10 cellular contexts compared by ENCODE assay signal in the genomic region with DNA sequence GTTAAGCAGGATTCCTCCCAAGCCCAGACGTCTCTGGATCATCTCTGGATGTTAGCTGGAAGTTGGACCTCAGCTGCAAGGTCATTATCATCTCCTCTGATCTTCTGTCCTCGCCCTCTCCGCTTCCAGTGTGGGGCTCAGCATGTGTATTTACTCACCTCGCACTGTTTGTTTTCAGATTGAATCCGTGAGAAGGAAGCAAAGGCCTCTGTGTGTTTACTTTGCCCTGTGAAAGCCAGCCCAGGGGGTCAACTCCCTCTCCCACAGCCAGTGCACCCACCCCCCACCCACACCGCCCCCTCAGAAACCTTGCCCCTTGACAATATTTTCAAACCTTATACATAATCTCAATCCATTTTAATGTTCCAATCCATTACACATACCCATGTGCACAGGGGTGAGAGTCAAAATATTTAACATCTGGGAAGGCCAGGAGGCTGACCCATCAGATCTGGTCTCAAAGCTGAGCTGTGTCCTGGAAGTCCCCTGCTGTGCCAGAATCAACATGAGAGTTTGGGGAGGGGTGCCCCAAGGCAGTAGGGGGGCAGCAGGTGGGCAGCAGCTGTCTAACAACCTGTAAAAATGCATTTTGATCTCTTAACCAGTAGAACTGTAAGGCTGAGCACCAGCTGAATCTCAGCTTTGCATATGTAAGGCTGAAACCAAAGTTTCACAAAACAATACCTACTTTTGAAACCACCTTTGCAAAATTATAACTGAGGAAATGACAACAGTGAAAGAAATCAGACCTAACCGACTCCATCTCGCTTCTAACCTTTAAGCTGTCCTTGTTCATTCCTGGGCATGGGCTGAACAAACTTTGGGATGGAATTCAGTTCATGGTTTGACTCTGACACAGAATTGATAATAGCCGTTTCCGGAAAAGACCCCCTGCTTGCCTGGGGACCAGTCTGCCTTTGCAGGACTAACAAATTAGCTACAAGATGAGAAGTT.
A peak's percentile ranks its signal among the peaks of the same experiment; 100 is the strongest.
DNase-seq lines count a peak whose midpoint lies in the region; ATAC-seq and TF ChIP-seq lines count a peak whose summit lies in the region.
"Had no signal": no experiment of that assay in that cellular context is flagged by ENCODE, and none has a peak within 500 bp of the region (broad histone marks: within the 10 kb centered on the region; RNA-seq: fewer than 3 reads in every experiment).

No MANE protein-coding gene starts in this region.

- H3K4me1 ChIP-seq in HEK293 (ENCODE audit: control insufficient read depth, insufficient read depth, low read length): peaks cover 5% of the 10 kb centered on the region; the same call in 1 of the 2 replicates
- peaks cover 2 to 11% (median 5%) of the 10 kb centered on the region in 4 donors for H3K4me1 ChIP-seq in liver (ENCODE audit: control insufficient read depth in 4 of 4, insufficient read depth in 4 of 4, low read length in 3 of 4)
- H3K4me1 ChIP-seq in ovary (ENCODE audit: insufficient read depth): no peaks in the 10 kb centered on the region
- H3K4me1 ChIP-seq: SJSA1 had no signal

- DNase-seq in NCI-H1417 treated with DMSO at 0.1 percent for 48 hours (lab: John Stamatoyannopoulos, UW): peak; percentile 74
- no peak for DNase-seq in activated T-cell treated with anti-CD3 and anti-CD28 coated beads, Interleukin-2, amount 50 U/mL, for 4 hours
- no peak for DNase-seq in ovary
- no peak for DNase-seq in activated CD4-positive, alpha-beta T cell treated with anti-CD3 and anti-CD28 coated beads, Interleukin-2, amount 50 U/mL, for 48 hours
- no peak for DNase-seq in HUDEP-2 (lab: John Stamatoyannopoulos, UW; ENCODE audit: unreplicated experiment in 76 of 76)
- DNase-seq: activated gamma-delta T cell treated with Interleukin-2 at 50 U/mL for 16 hours had no signal

- H3K4me1 Mint-ChIP-seq in activated T-cell treated with anti-CD3 and anti-CD28 coated beads, Interleukin-2, amount 50 U/mL, for 4 hours (ENCODE audit: low read depth): no peaks in the 10 kb centered on the region

- peaks cover 8% of the 10 kb centered on the region for H3K27me3 Mint-ChIP-seq in activated T-cell treated with anti-CD3 and anti-CD28 coated beads, Interleukin-2, amount 50 U/mL, for 4 hours (ENCODE audit: low read depth)

- no peaks in the 10 kb centered on the region for H3K36me3 Mint-ChIP-seq in activated T-cell treated with anti-CD3 and anti-CD28 coated beads, Interleukin-2, amount 50 U/mL, for 4 hours (ENCODE audit: insufficient read depth)

- no peak overlapping the region for H3K4me3 Mint-ChIP-seq in activated T-cell treated with anti-CD3 and anti-CD28 coated beads, Interleukin-2, amount 50 U/mL, for 4 hours

- H3K9me3 ChIP-seq in HEK293 (ENCODE audit: control insufficient read depth, insufficient read depth, low read depth, low read length) (no peaks in the 10 kb centered on the region), liver (ENCODE audit: control insufficient read depth in 4 of 4, low read length in 3 of 4) (no peaks in the 10 kb centered on the region), ovary (no peaks in the 10 kb centered on the region)
- H3K9me3 ChIP-seq: SJSA1 had no signal

- intact Hi-C loops in ovary (cut with DNase I): no loop called here

- TF ChIP-seq CTCF in HEK293 (tag by site-specific recombination; IDR thresholded peaks at IDR 0.05): no peak
- no peak for TF ChIP-seq CTCF in liver (IDR thresholded peaks at IDR 0.05; ENCODE audit: low read depth, low read length, missing input control)
- TF ChIP-seq CTCF in ovary (IDR thresholded peaks at IDR 0.05): no peak

- TF ChIP-seq RAD21 in liver (IDR thresholded peaks at IDR 0.05): peak in 1 of 2 donors; percentile 8

- TF ChIP-seq EP300 in ovary (IDR thresholded peaks at IDR 0.05): no peak

- CTCF ChIA-PET in HEK293 (lab: Yijun Ruan, JAX): no interaction called here

- 48% methylated on average over 10 of the region's 10 CpGs for WGBS in liver
- WGBS in ovary, 3 donors: 35 to 57% (median 52%) methylated on average over 10 of the region's 10 CpGs

- H3K36me3 ChIP-seq in HEK293 (ENCODE audit: control insufficient read depth in 2 of 2, insufficient read depth in 1 of 2, low read length in 2 of 2) (no peaks in the 10 kb centered on the region; a peak in 1 of 3 replicates), liver (ENCODE audit: control insufficient read depth in 4 of 4, insufficient read depth in 3 of 4, low read depth in 1 of 4, low read length in 3 of 4) (no peaks in the 10 kb centered on the region), ovary (no peaks in the 10 kb centered on the region)
- H3K36me3 ChIP-seq: SJSA1 had no signal

- POLR2A ChIA-PET in HEK293 (lab: Yijun Ruan, JAX): no interaction called here

- ATAC-seq in GM18867 (IDR thresholded peaks at IDR 0.05; ENCODE audit: unreplicated experiment): peak; percentile 80
- no peak for ATAC-seq in activated T-cell treated with anti-CD3 and anti-CD28 coated beads, Interleukin-2, amount 50 U/mL, for 4 hours

- H3K9me3 Mint-ChIP-seq in activated T-cell treated with anti-CD3 and anti-CD28 coated beads, Interleukin-2, amount 50 U/mL, for 4 hours: no peaks in the 10 kb centered on the region

- no peaks in the 10 kb centered on the region for H3K27me3 ChIP-seq in liver (ENCODE audit: control insufficient read depth in 4 of 4, insufficient read depth in 4 of 4, low read length in 3 of 4)
- no peaks in the 10 kb centered on the region for H3K27me3 ChIP-seq in ovary

- no peak overlapping the region for H3K9ac ChIP-seq in liver (ENCODE audit: low read depth in 1 of 2, low read length in 2 of 2)

- H3K27ac ChIP-seq in HEK293 (ENCODE audit: extremely low read depth, low read depth, low read length) (no peak overlapping the region), liver (ENCODE audit: low read depth in 1 of 2, low read length in 2 of 2) (peak overlapping the region; percentile 21 to 48), ovary (no peak overlapping the region)
- H3K27ac ChIP-seq: SJSA1 had no signal

- no peak for TF ChIP-seq POLR2A in ovary (IDR thresholded peaks at IDR 0.05)

- no peak overlapping the region for H3K4me3 ChIP-seq in HEK293 (ENCODE audit: low read depth, low read length)
- no peak overlapping the region for H3K4me3 ChIP-seq in liver (ENCODE audit: low read depth in 1 of 3, low read length in 3 of 3)
- H3K4me3 ChIP-seq in ovary: no peak overlapping the region
- H3K4me3 ChIP-seq: SJSA1 had no signal

TF ChIP-seq in HEK293, 187 proteins besides CTCF, POLR2A, EP300 and RAD21 (continues in another document):
- no peak for TF ChIP-seq MEIS1 (CRISPR knock-in tag; IDR thresholded peaks at IDR 0.05; ENCODE audit: borderline replicate concordance)
- peak; percentile 88 for TF ChIP-seq ZIC2 (tag by site-specific recombination; IDR thresholded peaks at IDR 0.05)
- TF ChIP-seq ZBTB20 (tag by site-specific recombination; IDR thresholded peaks at IDR 0.05): 0 out of 2 replicates have a peak, but pooled peaks have one; percentile 13
- no peak for TF ChIP-seq ZNF623 (tag by site-specific recombination; IDR thresholded peaks at IDR 0.05)
- no peak for TF ChIP-seq ZSCAN23 (tag by site-specific recombination; IDR thresholded peaks at IDR 0.05)
- TF ChIP-seq ZFP37 (tag by site-specific recombination; IDR thresholded peaks at IDR 0.05): no peak

TF ChIP-seq in liver, 16 proteins besides CTCF, POLR2A, EP300 and RAD21:
- no peak for TF ChIP-seq TAF1 (conservative IDR thresholded peaks at IDR 0.05)
- no peak for TF ChIP-seq GABPA (IDR thresholded peaks at IDR 0.05 in 1 of 2, conservative IDR thresholded peaks at IDR 0.05 in 1 of 2)
- peak; percentile 26 to 69 for TF ChIP-seq RXRA (IDR thresholded peaks at IDR 0.05)
- peak; percentile 58 for TF ChIP-seq MAX (IDR thresholded peaks at IDR 0.05)
- peak; percentile 58 for TF ChIP-seq FOXA1 (IDR thresholded peaks at IDR 0.05)
- TF ChIP-seq FOXA2 (IDR thresholded peaks at IDR 0.05): peak; percentile 70
- TF ChIP-seq, protein P1, sequence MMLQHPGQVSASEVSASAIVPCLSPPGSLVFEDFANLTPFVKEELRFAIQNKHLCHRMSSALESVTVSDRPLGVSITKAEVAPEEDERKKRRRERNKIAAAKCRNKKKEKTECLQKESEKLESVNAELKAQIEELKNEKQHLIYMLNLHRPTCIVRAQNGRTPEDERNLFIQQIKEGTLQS (IDR thresholded peaks at IDR 0.05): no peak
- TF ChIP-seq EGR1 (IDR thresholded peaks at IDR 0.05; ENCODE audit: low read depth in 2 of 2): peak in 1 of 2 donors; percentile 16
- TF ChIP-seq ZBTB33 (IDR thresholded peaks at IDR 0.05): peak; percentile 27
- TF ChIP-seq HNF4G (IDR thresholded peaks at IDR 0.05): no peak
- TF ChIP-seq JUND (IDR thresholded peaks at IDR 0.05): peak in 1 of 2 donors; percentile 18
- TF ChIP-seq YY1 (IDR thresholded peaks at IDR 0.05): peak; percentile 9
- peak; percentile 60 to 75 for TF ChIP-seq HNF4A (conservative IDR thresholded peaks at IDR 0.05)
TF ChIP-seq in liver: peak in this region for 9.

Comparison
In these comparisons a context has a peak if more than half of its experiments do, and no peak if none do; other contexts are left out.
1. H3K27ac ChIP-seq: peak in liver (2 of 2); none in HEK293 (single experiment) and ovary (0 of 2).